ENCODE assay signal across 8 cellular contexts in genomic region chr1:226691257-226691656, GRCh38. TPM values are rescaled to one million over a fixed set of nuclear protein-coding genes. Genes with fewer than 3 reads are reported as not detected.
DNase-seq lines count a peak whose midpoint lies in the region; ATAC-seq and TF ChIP-seq lines count a peak whose summit lies in the region.

No MANE protein-coding gene starts in this region.

- no peak for TF ChIP-seq CTCF in Loucy (conservative IDR thresholded peaks at IDR 0.05; ENCODE audit: low read length)
- TF ChIP-seq CTCF in smooth muscle cell (IDR thresholded peaks at IDR 0.05; ENCODE audit: borderline replicate concordance, insufficient read depth, poor library complexity, severe bottlenecking) = no peak

- H3K9me2 ChIP-seq in Loucy (replicated peaks; ENCODE audit: low read depth, low read length) = no peaks in the 10 kb centered on the region

- H3K27ac ChIP-seq in angular gyrus (ENCODE audit: low read depth, low read length) (peak overlapping the region; percentile 73), smooth muscle cell (ENCODE audit: low read depth) (peak overlapping the region; percentile 84)

- H3K4me3 ChIP-seq in Loucy (ENCODE audit: low read length, poor library complexity, severe bottlenecking) (no peak overlapping the region), smooth muscle cell (no peak overlapping the region)

- H3K4me2 ChIP-seq in Loucy (ENCODE audit: low read depth, low read length, poor library complexity, severe bottlenecking) (no peak overlapping the region), smooth muscle cell (peak overlapping the region; percentile 54)

- H3K27me3 ChIP-seq in Loucy (ENCODE audit: insufficient read depth, low read length, poor library complexity, severe bottlenecking) (no peaks in the 10 kb centered on the region), smooth muscle cell (ENCODE audit: low read depth) (no peaks in the 10 kb centered on the region)

- H3K36me3 ChIP-seq in Loucy (ENCODE audit: insufficient read depth, low read length) (peaks cover 38% of the 10 kb centered on the region; the same call in 1 of the 2 replicates), smooth muscle cell (ENCODE audit: low read depth) (no peaks in the 10 kb centered on the region)

- no peak for DNase-seq in smooth muscle cell (lab: John Stamatoyannopoulos, UW; ENCODE audit: unreplicated experiment)
- DNase-seq in DMS79 treated with DMSO at 0.1 percent for 48 hours (lab: John Stamatoyannopoulos, UW) = no peak
- DNase-seq in NCI-H526 treated with DMSO at 0.1 percent for 48 hours (lab: John Stamatoyannopoulos, UW) = no peak
- no peak for DNase-seq in HUDEP-2 (lab: John Stamatoyannopoulos, UW; ENCODE audit: unreplicated experiment in 76 of 76)

- H3K79me2 ChIP-seq in Loucy (ENCODE audit: insufficient read depth, low read length) = peaks cover 76% of the 10 kb centered on the region
- H3K79me2 ChIP-seq in smooth muscle cell (ENCODE audit: low read depth) = peaks cover 26% of the 10 kb centered on the region

- H4K20me1 ChIP-seq in Loucy (ENCODE audit: insufficient read depth, low read length, poor library complexity, severe bottlenecking) (peaks cover 2% of the 10 kb centered on the region), smooth muscle cell (ENCODE audit: low read depth) (no peaks in the 10 kb centered on the region)

- H3F3A ChIP-seq in Loucy (ENCODE audit: low read depth) = no peaks in the 10 kb centered on the region
- peaks cover 23% of the 10 kb centered on the region for H3F3A ChIP-seq in smooth muscle cell (ENCODE audit: low read depth)

- H2AFZ ChIP-seq in Loucy (ENCODE audit: low read length) (no peak overlapping the region), smooth muscle cell (ENCODE audit: low read depth) (no peak overlapping the region)

- ATAC-seq in GM19035 (IDR thresholded peaks at IDR 0.05; ENCODE audit: unreplicated experiment) = peak; percentile 53
- ATAC-seq in HG03469 (IDR thresholded peaks at IDR 0.05; ENCODE audit: unreplicated experiment) = no peak

- WGBS in smooth muscle cell (ENCODE audit: low lambda C conversion rate) = 47% methylated on average over 4 of the region's 4 CpGs

- H3K4me1 ChIP-seq in Loucy (ENCODE audit: insufficient read depth, low read length, poor library complexity, severe bottlenecking) (no peaks in the 10 kb centered on the region), smooth muscle cell (ENCODE audit: low read depth) (peaks cover 18% of the 10 kb centered on the region)

- H3K9ac ChIP-seq in Loucy (ENCODE audit: low read depth, low read length, poor library complexity, severe bottlenecking) (peak overlapping the region; percentile 5), smooth muscle cell (ENCODE audit: low read depth) (no peak overlapping the region)

- no peaks in the 10 kb centered on the region for H3K9me3 ChIP-seq in Loucy (ENCODE audit: insufficient read depth, low read depth, low read length)
- H3K9me3 ChIP-seq in smooth muscle cell (replicated peaks; ENCODE audit: low read depth) = no peaks in the 10 kb centered on the region

RNA-seq across cellular contexts. Expression of gene ITPKB, which starts 47.8 kb away (rescaled TPM):
- total RNA-seq in smooth muscle cell = 8.9 and 12.5 TPM in 2 replicates
- polyA plus RNA-seq in smooth muscle cell = 11.4 and 12.2 TPM in 2 replicates
